ENCODE assay signal across 8 cellular contexts in genomic region chr17:75515523-75516254, GRCh38.
DNase-seq lines count a peak whose midpoint lies in the region; ATAC-seq lines count a peak whose summit lies in the region.

CASKIN2 (minus strand) TSS chr17:75515537; CDS start chr17:75513804, 1,733 bp downstream.

- DNase-seq in 8988T (peak; percentile 99), NCI-H2196 (lab: John Stamatoyannopoulos, UW; ENCODE audit: unreplicated experiment) (peak; percentile 92), caudate nucleus (lab: John Stamatoyannopoulos, UW) (peak in 60 of 61 donors; percentile 58 to 98 (median 94)), iris pigment epithelial cell (ENCODE audit: low read depth) (peak; percentile 76), smooth muscle cell of the brain vasculature (ENCODE audit: low read depth, low spot score) (peak; percentile 65)
- peak; percentile 50 to 77 (median 63) for DNase-seq in activated CD4-positive, CD25-positive, alpha-beta regulatory T cell (lab: John Stamatoyannopoulos, UW)

- peak; percentile 3 for ATAC-seq in GM18520 (IDR thresholded peaks at IDR 0.05; ENCODE audit: unreplicated experiment)
- peak; percentile 36 for ATAC-seq in HG03108 (IDR thresholded peaks at IDR 0.05; ENCODE audit: unreplicated experiment)

- H3K27ac ChIP-seq in caudate nucleus (ENCODE audit: low read depth, low read length): peak within 1 kb of the TSS; percentile 89

Comparison
In these comparisons a context has a peak if more than half of its experiments do, and no peak if none do; other contexts are left out.
1. Peak in every context shown above with its lines: DNase-seq, ATAC-seq and H3K27ac ChIP-seq.